Comparison of ENCODE assay signal across 18 cellular contexts in the genomic region with DNA sequence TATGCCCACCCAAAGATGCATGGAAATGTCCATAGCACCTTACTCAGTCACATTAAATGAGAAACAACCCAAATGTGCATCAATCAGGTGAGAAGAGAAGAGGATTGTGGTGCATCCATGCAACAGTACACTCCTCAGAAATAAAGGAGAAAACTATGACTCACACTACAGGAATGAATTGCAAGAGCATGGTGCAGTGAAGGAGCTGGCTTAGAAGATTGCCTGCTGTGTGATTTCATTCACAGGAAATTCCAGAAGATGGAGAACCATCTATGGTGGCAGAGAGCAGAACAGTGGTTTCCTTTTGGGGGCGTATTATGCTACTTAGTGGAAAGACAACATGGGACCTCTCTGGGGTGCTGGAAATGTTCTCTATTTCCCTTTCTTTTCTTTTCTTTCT.
"Had no signal": no experiment of that assay in that cellular context is flagged by ENCODE, and none has a peak within 500 bp of the region (broad histone marks: within the 10 kb centered on the region; RNA-seq: fewer than 3 reads in every experiment).

No MANE protein-coding gene starts in this region.

- H3K4me3 ChIP-seq: hepatocyte, spleen, tibial nerve had no signal

- H3K4me3 Mint-ChIP-seq: activated naive CD8-positive, alpha-beta T cell; activated T-cell treated with anti-CD3 and anti-CD28 coated beads, Interleukin-2, amount 50 U/mL, for 24 hours; natural killer cell; stimulated activated memory B cell treated with anti-CD40 and anti-IgM and Interleukin-4, amounts not matched to agents 10 μg/mL and 1 μg/mL and 100 μg/mL, for 72 hours; T-helper 2 cell treated with Interferon-gamma antibody and Interleukin-4, amounts not matched to agents 5 μg/mL and 100 μg/mL, for 36 hours had no signal

- ATAC-seq: left colon; natural killer cell; sciatic nerve; stimulated activated memory B cell treated with anti-CD40 and anti-IgM and Interleukin-4, amounts not matched to agents 10 μg/mL and 1 μg/mL and 100 μg/mL, for 72 hours had no signal

- H3K27ac Mint-ChIP-seq: activated naive CD8-positive, alpha-beta T cell; activated T-cell treated with anti-CD3 and anti-CD28 coated beads, Interleukin-2, amount 50 U/mL, for 24 hours; natural killer cell; progenitor cell of endocrine pancreas; stimulated activated memory B cell treated with anti-CD40 and anti-IgM and Interleukin-4, amounts not matched to agents 10 μg/mL and 1 μg/mL and 100 μg/mL, for 72 hours; T-helper 2 cell treated with Interferon-gamma antibody and Interleukin-4, amounts not matched to agents 5 μg/mL and 100 μg/mL, for 36 hours had no signal

- DNase-seq: activated CD4-positive, alpha-beta T cell treated with anti-CD3 and anti-CD28 coated beads, Interleukin-2, amount 50 U/mL, for 4 hours; activated CD4-positive, CD25-positive, alpha-beta regulatory T cell treated with anti-CD3 and anti-CD28 coated beads, Interleukin-2, amount 50 U/mL, for 72 hours; activated effector memory CD4-positive, alpha-beta T cell treated with anti-CD3 and anti-CD28 coated beads, Interleukin-2, amount 50 U/mL, for 16 hours; activated T-cell treated with anti-CD3 and anti-CD28 coated beads, Interleukin-2, amount 50 U/mL, for 24 hours; central memory CD4-positive, alpha-beta T cell; effector memory CD4-positive, alpha-beta T cell; left colon; natural killer cell; nucleus accumbens; spleen; stimulated activated CD4-positive, alpha-beta T cell treated with anti-CD3 and anti-CD28 coated beads, Interleukin-1b, Interleukin-23, amount 100 ng/mL, for 48 hours had no signal

- H3K36me3 Mint-ChIP-seq: activated naive CD8-positive, alpha-beta T cell; natural killer cell; stimulated activated memory B cell treated with anti-CD40 and anti-IgM and Interleukin-4, amounts not matched to agents 10 μg/mL and 1 μg/mL and 100 μg/mL, for 72 hours had no signal

- H3K4me1 Mint-ChIP-seq: natural killer cell; stimulated activated memory B cell treated with anti-CD40 and anti-IgM and Interleukin-4, amounts not matched to agents 10 μg/mL and 1 μg/mL and 100 μg/mL, for 72 hours had no signal
